ENCODE assay signal across 9 cellular contexts in the genomic region with DNA sequence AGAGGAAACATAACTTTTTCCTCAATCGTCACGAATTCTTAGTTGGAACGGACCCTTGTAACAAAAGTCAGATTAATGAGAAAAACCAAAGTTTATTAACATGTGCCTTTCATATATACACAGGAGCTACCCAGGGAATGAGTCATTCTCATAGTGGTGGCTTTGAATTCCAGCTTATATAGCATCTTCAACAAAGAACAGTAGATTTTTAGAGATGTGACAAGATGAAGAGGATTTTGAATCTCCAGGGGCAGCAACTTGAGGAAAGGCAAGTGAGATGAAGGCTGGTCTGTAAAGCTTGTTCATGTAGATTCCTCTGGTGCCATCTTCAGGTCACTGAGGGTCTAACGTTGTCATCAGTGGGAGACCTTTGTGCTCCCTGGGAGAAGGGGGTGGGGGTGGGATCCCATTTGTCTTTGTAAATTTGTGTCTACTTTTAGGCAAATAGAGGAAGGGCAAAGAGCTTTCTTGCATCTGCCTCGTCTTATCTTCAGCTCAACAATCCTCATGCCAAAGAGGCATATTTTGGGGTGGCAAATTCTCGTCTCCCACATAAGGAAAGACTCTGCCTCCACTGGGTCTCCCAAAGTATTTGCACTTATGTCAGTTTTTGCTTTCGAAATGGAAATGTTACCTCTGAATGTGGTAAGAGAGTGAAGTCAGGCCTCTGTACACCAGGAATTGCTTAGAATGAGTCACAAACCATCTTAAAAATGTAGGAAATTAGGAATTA. TPM values are rescaled to one million over a fixed set of nuclear protein-coding genes. Genes with fewer than 3 reads are reported as not detected.
DNase-seq lines count a peak whose midpoint lies in the region; ATAC-seq and TF ChIP-seq lines count a peak whose summit lies in the region.
"Had no signal": no experiment of that assay in that cellular context is flagged by ENCODE, and none has a peak within 500 bp of the region (broad histone marks: within the 10 kb centered on the region; RNA-seq: fewer than 3 reads in every experiment).

No MANE protein-coding gene starts in this region.

- BruUV-seq in PC-3 (replicated peaks; lab: Mats Ljungman, UMichigan) = TSS peak; percentile 42

- DNase-seq in stimulated activated CD4-positive, alpha-beta T cell treated with anti-CD3 and anti-CD28 coated beads, Interleukin-15, amount 100 ng/mL, for 24 hours = peak; percentile 12
- DNase-seq in stimulated activated CD4-positive, alpha-beta T cell treated with anti-CD3 and anti-CD28 coated beads, Interleukin-4, amount 100 ng/mL, for 24 hours = no peak
- DNase-seq in PC-3 (peak; percentile 51), fibroblast of pulmonary artery (ENCODE audit: low read depth) (peak; percentile 63), uterus (no peak), NCI-H510A treated with DMSO at 0.1 percent for 48 hours (lab: John Stamatoyannopoulos, UW) (no peak), mesothelial cell of epicardium (ENCODE audit: low spot score in 2 of 2, unreplicated experiment in 2 of 2) (no peak), DMS153 treated with DMSO at 0.1 percent for 48 hours (lab: John Stamatoyannopoulos, UW; ENCODE audit: unreplicated experiment) (no peak)

- peak; percentile 47 for ATAC-seq in PC-3

- H3K4me3 ChIP-seq in PC-3 (ENCODE audit: low read length) (no peak overlapping the region), fibroblast of pulmonary artery (replicated peaks; ENCODE audit: low read depth, low read length) (no peak overlapping the region), uterus (no peak overlapping the region)

- no peaks in the 10 kb centered on the region for H3K36me3 ChIP-seq in PC-3 (ENCODE audit: low read depth, low read length)
- no peaks in the 10 kb centered on the region for H3K36me3 ChIP-seq in uterus

- CTCF ChIA-PET in PC-3 (lab: Charles Lee) = interaction anchor here (0.6 to 1.2 kb wide), 3 partner anchors 14 to 169 kb away, joined by 3 read pairs; no protein-coding TSS in a partner anchor

- peak overlapping the region; percentile 6; the same call in 1 of the 2 replicates for H3K9ac ChIP-seq in PC-3 (ENCODE audit: low read length)

- peaks cover 38% of the 10 kb centered on the region for H3K4me1 Mint-ChIP-seq in mesothelial cell of epicardium
- H3K4me1 Mint-ChIP-seq: central memory CD8-positive, alpha-beta T cell had no signal

- peak overlapping the region; percentile 15; the same call in 1 of the 2 replicates for H3K4me2 ChIP-seq in PC-3 (ENCODE audit: low read length)

- TF ChIP-seq CTCF in PC-3 (conservative IDR thresholded peaks at IDR 0.05; ENCODE audit: low read depth, low read length) (peak; percentile 49), fibroblast of pulmonary artery (IDR thresholded peaks at IDR 0.05; ENCODE audit: low read length, missing control alignments) (peak; percentile 2), uterus (IDR thresholded peaks at IDR 0.05) (no peak), mesothelial cell of epicardium (IDR thresholded peaks at IDR 0.05; ENCODE audit: unreplicated experiment) (no peak)

- H2AFZ ChIP-seq in PC-3 (ENCODE audit: low read length) = no peak overlapping the region

- H3K27ac ChIP-seq in PC-3 (ENCODE audit: low read length) (peak overlapping the region; percentile 78), uterus (peak overlapping the region; percentile 35 to 68)

- H3K79me2 ChIP-seq in PC-3 (ENCODE audit: low read length) = no peaks in the 10 kb centered on the region

- peaks cover 2% of the 10 kb centered on the region for H3K27me3 Mint-ChIP-seq in mesothelial cell of epicardium (ENCODE audit: low read depth)

- no peaks in the 10 kb centered on the region for H4K20me1 ChIP-seq in PC-3 (ENCODE audit: low read length)

- no peaks in the 10 kb centered on the region for H3K9me2 ChIP-seq in PC-3 (replicated peaks; ENCODE audit: low read length)

- no peak overlapping the region for H3K27ac Mint-ChIP-seq in mesothelial cell of epicardium

- H3K9me3 ChIP-seq in PC-3 (ENCODE audit: low read length) (no peaks in the 10 kb centered on the region), uterus (no peaks in the 10 kb centered on the region)

- no peaks in the 10 kb centered on the region for H3K36me3 Mint-ChIP-seq in mesothelial cell of epicardium

- H3K27me3 ChIP-seq in PC-3 (ENCODE audit: low read length) = no peaks in the 10 kb centered on the region
- no peaks in the 10 kb centered on the region for H3K27me3 ChIP-seq in uterus

- POLR2A ChIA-PET in PC-3 (lab: Charles Lee; ENCODE audit: unreplicated experiment) = interaction anchor here (0.6 kb wide), 2 partner anchors 78 to 470 kb away, joined by 3 to 4 read pairs; no protein-coding TSS in a partner anchor

- H3K4me1 ChIP-seq in PC-3 (ENCODE audit: insufficient read depth, low read length) (peaks cover 50% of the 10 kb centered on the region), uterus (no peaks in the 10 kb centered on the region)

- H3K9me3 Mint-ChIP-seq in mesothelial cell of epicardium = no peaks in the 10 kb centered on the region
- H3K9me3 Mint-ChIP-seq: central memory CD8-positive, alpha-beta T cell had no signal

- no peak for TF ChIP-seq POLR2A in uterus (IDR thresholded peaks at IDR 0.05)

- intact Hi-C loops in PC-3 (cut with micrococcal nuclease) = loop anchor here (1.0 kb wide), 1 partner anchor 37 kb away; no protein-coding TSS in a partner anchor
- intact Hi-C loops in uterus (cut with DNase I; ENCODE audit: low total_unique reads) = no loop called here

- no peaks in the 10 kb centered on the region for H3F3A ChIP-seq in PC-3 (ENCODE audit: low read length, unreplicated experiment)

- no peak overlapping the region for H3K4me3 Mint-ChIP-seq in mesothelial cell of epicardium
- H3K4me3 Mint-ChIP-seq: central memory CD8-positive, alpha-beta T cell had no signal

RNA-seq across cellular contexts. Expression of a gene that starts 29.5 kb away (rescaled TPM):
- total RNA-seq in PC-3 (2014; rRNA removed) (1.8 TPM in 1 of 2 replicates, not detected in the other), uterus (100 to 1,000 TPM in 1 of 4 donors, 10 to 100 TPM in 3; 35.0 to 248 (median 62.6) TPM), mesothelial cell of epicardium (0.60 to 1.2 TPM (median 0.66 TPM) in 3 replicates)

Comparison
In these comparisons a context has a peak if more than half of its experiments do, and no peak if none do; other contexts are left out.
1. DNase-seq: peak in stimulated activated CD4-positive, alpha-beta T cell treated with anti-CD3 and anti-CD28 coated beads, Interleukin-15, amount 100 ng/mL, for 24 hours (single experiment), PC-3 (single experiment) and fibroblast of pulmonary artery (single experiment); none in stimulated activated CD4-positive, alpha-beta T cell treated with anti-CD3 and anti-CD28 coated beads, Interleukin-4, amount 100 ng/mL, for 24 hours (single experiment), uterus (0 of 2), NCI-H510A treated with DMSO at 0.1 percent for 48 hours (single experiment), mesothelial cell of epicardium (0 of 2) and DMS153 treated with DMSO at 0.1 percent for 48 hours (single experiment).
2. CTCF ChIP-seq: peak in PC-3 (single experiment) and fibroblast of pulmonary artery (single experiment); none in uterus (0 of 4) and mesothelial cell of epicardium (single experiment).
3. RNA of a gene that starts 29.5 kb away (total RNA-seq): 35.0 to 248 TPM in uterus; 1.8 TPM in PC-3 and 0.60 to 1.2 TPM in mesothelial cell of epicardium; every median in the first group is over 10 times any median in the second.